Comparison of ENCODE assay signal across 23 cellular contexts in the genomic region with DNA sequence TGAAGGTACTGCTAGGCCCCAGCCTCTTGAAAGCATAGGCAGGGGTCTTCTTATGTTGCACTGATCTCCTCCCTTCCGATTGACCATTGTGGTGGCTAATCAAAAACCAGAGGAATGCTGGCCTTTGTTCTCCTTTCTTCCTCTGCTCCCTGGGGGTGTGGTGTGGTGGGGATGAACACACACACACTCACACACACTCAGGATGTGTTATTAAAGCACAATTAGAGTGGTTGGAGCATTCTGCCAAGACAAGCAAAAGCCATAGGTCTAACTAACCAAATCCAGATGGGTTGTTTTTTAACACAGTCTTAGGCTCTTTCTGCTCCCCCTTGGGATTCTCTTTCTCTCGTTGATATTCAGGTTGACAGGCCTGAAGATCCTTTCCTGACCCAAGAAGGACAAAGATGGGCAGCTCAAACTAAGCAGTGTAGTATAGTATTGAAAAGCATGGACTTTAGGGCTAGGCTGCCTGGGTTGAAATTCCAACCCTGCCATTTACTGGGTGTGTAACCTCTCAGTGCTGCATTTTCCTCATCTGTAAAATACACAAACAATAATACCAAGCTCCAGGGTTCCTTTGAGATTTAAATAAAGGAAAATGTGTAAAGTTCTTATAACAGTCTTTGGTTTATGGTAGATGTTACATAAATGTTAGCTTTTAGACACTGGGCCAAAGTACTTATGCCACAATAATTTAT.
"Had no signal": no experiment of that assay in that cellular context is flagged by ENCODE, and none has a peak within 500 bp of the region (broad histone marks: within the 10 kb centered on the region; RNA-seq: fewer than 3 reads in every experiment).

No MANE protein-coding gene starts in this region.

- H3K36me3 ChIP-seq: brain microvascular endothelial cell, stomach, tibial artery, upper lobe of right lung had no signal

- ATAC-seq: activated CD8-positive, alpha-beta T cell treated with anti-CD3 and anti-CD28 coated beads for 36 hours; activated naive CD4-positive, alpha-beta T cell treated with anti-CD3 and anti-CD28 coated beads, Interleukin-2, amount 50 U/mL, for 72 hours; activated T-cell treated with anti-CD3 and anti-CD28 coated beads, Interleukin-2, amount 50 U/mL, for 4 hours; activated T-helper 17 cell treated with anti-CD3 and anti-CD28 coated beads, Interleukin-2, amount 50 U/mL, for 72 hours; naive thymus-derived CD4-positive, alpha-beta T cell; right cardiac atrium; stimulated activated naive B cell treated with anti-CD40 and anti-IgM and Interleukin-4, amounts not matched to agents 10 μg/mL and 1 μg/mL and 100 μg/mL, for 72 hours; upper lobe of right lung had no signal

- H3K9me3 ChIP-seq: stomach, tibial artery, upper lobe of right lung had no signal

- DNase-seq: activated CD4-positive, alpha-beta T cell treated with anti-CD3 and anti-CD28 coated beads, Interleukin-2, amount 50 U/mL, for 1 hour; activated CD4-positive, CD25-positive, alpha-beta regulatory T cell treated with anti-CD3 and anti-CD28 coated beads, Interleukin-2, amount 50 U/mL, for 72 hours; activated CD8-positive, alpha-beta T cell treated with anti-CD3 and anti-CD28 coated beads for 36 hours; activated T-cell treated with anti-CD3 and anti-CD28 coated beads, Interleukin-2, amount 50 U/mL, for 4 hours; brain microvascular endothelial cell; central memory CD4-positive, alpha-beta T cell; head of caudate nucleus; hypothalamus; immature natural killer cell; kidney; naive thymus-derived CD4-positive, alpha-beta T cell; occipital lobe; right cardiac atrium; stimulated activated CD4-positive, alpha-beta T cell treated with anti-CD3 and anti-CD28 coated beads, Interleukin-15, amount 100 ng/mL, for 24 hours; stimulated activated CD4-positive, alpha-beta T cell treated with anti-CD3 and anti-CD28 coated beads, Interleukin-2, amount 100 ng/mL, for 24 hours; stimulated activated naive B cell treated with anti-CD40 and anti-IgM and Interleukin-4, amounts not matched to agents 10 μg/mL and 1 μg/mL and 100 μg/mL, for 72 hours; stomach; T-helper 2 cell; tibial artery; upper lobe of right lung had no signal

- H3K4me1 ChIP-seq: stomach, tibial artery, upper lobe of right lung had no signal

- H3K4me3 ChIP-seq: stomach, tibial artery, upper lobe of right lung had no signal

- FAIRE-seq: endothelial cell of umbilical vein, kidney had no signal
